Comparison of ENCODE assay signal across 18 cellular contexts in genomic region chr7:97418312-97418711, GRCh38.
A peak's percentile ranks its signal among the peaks of the same experiment; 100 is the strongest.
DNase-seq lines count a peak whose midpoint lies in the region; ATAC-seq and TF ChIP-seq lines count a peak whose summit lies in the region.
"Had no signal": no experiment of that assay in that cellular context is flagged by ENCODE, and none has a peak within 500 bp of the region (broad histone marks: within the 10 kb centered on the region; RNA-seq: fewer than 3 reads in every experiment).

No MANE protein-coding gene starts in this region.

- H3K27ac ChIP-seq in GM23338 (ENCODE audit: low read depth) (no peak overlapping the region), OCI-LY1 (ENCODE audit: low read depth, low read length, poor library complexity, severe bottlenecking) (no peak overlapping the region)
- H3K27ac ChIP-seq: epithelial cell of prostate, neutrophil, thyroid gland had no signal

- no peak overlapping the region for H3K4me3 ChIP-seq in GM23338
- no peak overlapping the region for H3K4me3 ChIP-seq in OCI-LY1 (ENCODE audit: low read depth, low read length, poor library complexity, severe bottlenecking)
- H3K4me3 ChIP-seq: SJSA1, thyroid gland had no signal

- H4K20me1 ChIP-seq in GM23338 (replicated peaks; ENCODE audit: insufficient read depth) (no peaks in the 10 kb centered on the region), OCI-LY1 (ENCODE audit: insufficient read depth, low read length) (no peaks in the 10 kb centered on the region)

- ATAC-seq in GM23338 (peak; percentile 56; the same call in 1 of the 3 replicates), sciatic nerve (no peak), HG02973 (IDR thresholded peaks at IDR 0.05; ENCODE audit: unreplicated experiment) (no peak)
- ATAC-seq: right cardiac atrium had no signal

- no peaks in the 10 kb centered on the region for H3F3A ChIP-seq in GM23338 (replicated peaks; ENCODE audit: low read depth)
- H3F3A ChIP-seq in OCI-LY1 (ENCODE audit: insufficient read depth, low read length) = no peaks in the 10 kb centered on the region

- no peak overlapping the region for H3K4me3 Mint-ChIP-seq in GM23338
- H3K4me3 Mint-ChIP-seq: CD8-positive, alpha-beta memory T cell; HFFc6 had no signal

- TF ChIP-seq CTCF in GM23338 (conservative IDR thresholded peaks at IDR 0.05; ENCODE audit: low read depth in 2 of 2) (peak; percentile 45 to 52), OCI-LY1 (IDR thresholded peaks at IDR 0.05; ENCODE audit: low read length) (peak; percentile 35; the same call in 1 of the 2 replicates)

- no peaks in the 10 kb centered on the region for H3K36me3 ChIP-seq in GM23338 (ENCODE audit: insufficient read depth)
- H3K36me3 ChIP-seq in OCI-LY1 (ENCODE audit: insufficient read depth, low read length) = no peaks in the 10 kb centered on the region
- H3K36me3 ChIP-seq: neutrophil, SJSA1, thyroid gland had no signal

- intact Hi-C loops in sciatic nerve (cut with DNase I) = no loop called here

- no peaks in the 10 kb centered on the region for H3K4me1 ChIP-seq in GM23338 (ENCODE audit: insufficient read depth)
- H3K4me1 ChIP-seq in OCI-LY1 (ENCODE audit: insufficient read depth, low read length, severe bottlenecking) = no peaks in the 10 kb centered on the region
- H3K4me1 ChIP-seq: SJSA1, thyroid gland had no signal

- H3K27me3 Mint-ChIP-seq in GM23338 (ENCODE audit: insufficient read depth, low read depth, poor library complexity) = no peaks in the 10 kb centered on the region

- peaks cover 4% of the 10 kb centered on the region; the same call in 2 of the 3 replicates for H3K9me3 Mint-ChIP-seq in GM23338

- H3K27me3 ChIP-seq in GM23338 (ENCODE audit: insufficient read depth) (no peaks in the 10 kb centered on the region), OCI-LY1 (ENCODE audit: insufficient read depth, low read length) (no peaks in the 10 kb centered on the region)
- H3K27me3 ChIP-seq: neutrophil, SJSA1, thyroid gland had no signal

- H3K36me3 Mint-ChIP-seq in GM23338 (ENCODE audit: low read depth) = peaks cover 1% of the 10 kb centered on the region; the same call in 1 of the 3 replicates
- H3K36me3 Mint-ChIP-seq: CD8-positive, alpha-beta memory T cell had no signal

- no peak overlapping the region for H3K9ac ChIP-seq in OCI-LY1 (ENCODE audit: low read length)

- H2AFZ ChIP-seq in GM23338 = no peak overlapping the region
- no peak overlapping the region for H2AFZ ChIP-seq in OCI-LY1 (ENCODE audit: low read length)

- H3K79me2 ChIP-seq in GM23338 (replicated peaks; ENCODE audit: insufficient read depth) (no peaks in the 10 kb centered on the region), OCI-LY1 (ENCODE audit: insufficient read depth, low read length) (no peaks in the 10 kb centered on the region)

- H3K9me3 ChIP-seq in OCI-LY1 (ENCODE audit: low read length) = no peaks in the 10 kb centered on the region
- H3K9me3 ChIP-seq: neutrophil, SJSA1, thyroid gland had no signal

- in situ Hi-C loops in G401 (cut with HindIII; ENCODE audit: low sequenced_read_pairs) = no loop called here

- DNase-seq in SHP77 (lab: John Stamatoyannopoulos, UW) (peak; percentile 4), SHP77 treated with DMSO at 0.1 percent for 48 hours (lab: John Stamatoyannopoulos, UW) (no peak), GM23338 (ENCODE audit: low spot score) (peak; percentile 45), iPS-NIHi11 (ENCODE audit: low spot score) (peak; percentile 26), sciatic nerve (ENCODE audit: low spot score) (no peak), G401 (ENCODE audit: low spot score) (no peak)
- DNase-seq: activated gamma-delta T cell treated with Interleukin-2 at 50 U/mL for 16 hours; CD8-positive, alpha-beta memory T cell; HFFc6; NCI-H2029; right cardiac atrium; stimulated activated CD4-positive, alpha-beta T cell treated with anti-CD3 and anti-CD28 coated beads, Interleukin-4, amount 100 ng/mL, for 24 hours; thyroid gland had no signal

- no peaks in the 10 kb centered on the region for H3K9me2 ChIP-seq in GM23338 (ENCODE audit: insufficient read depth)
- no peaks in the 10 kb centered on the region for H3K9me2 ChIP-seq in OCI-LY1 (ENCODE audit: low read depth, low read length)

- H3K4me2 ChIP-seq in GM23338 = no peak overlapping the region
- no peak overlapping the region for H3K4me2 ChIP-seq in OCI-LY1 (ENCODE audit: low read length)

- no peaks in the 10 kb centered on the region for H3K4me1 Mint-ChIP-seq in GM23338
- H3K4me1 Mint-ChIP-seq: CD8-positive, alpha-beta memory T cell had no signal

- no peak overlapping the region for H3K27ac Mint-ChIP-seq in GM23338
- H3K27ac Mint-ChIP-seq: CD8-positive, alpha-beta memory T cell; HFFc6 had no signal

TF ChIP-seq in GM23338, 12 proteins besides CTCF, POLR2A, EP300 and RAD21:
- TF ChIP-seq ZNF114 (CRISPR knock-in tag; IDR thresholded peaks at IDR 0.05) (no peak), EZH2phosphoT487 (IDR thresholded peaks at IDR 0.05; ENCODE audit: unreplicated experiment) (no peak), NANOG (IDR thresholded peaks at IDR 0.05; ENCODE audit: borderline replicate concordance) (no peak), CREB1 (CRISPR knock-in tag; IDR thresholded peaks at IDR 0.05; ENCODE audit: low read depth) (no peak), ZNF462 (CRISPR knock-in tag; IDR thresholded peaks at IDR 0.05) (no peak)

Comparison
In these comparisons a context has a peak if more than half of its experiments do, and no peak if none do; other contexts are left out.
1. DNase-seq: peak in SHP77 (2 of 2), GM23338 (single experiment) and iPS-NIHi11 (single experiment); none in SHP77 treated with DMSO at 0.1 percent for 48 hours (single experiment), sciatic nerve (single experiment) and G401 (single experiment).